In genomic region chr1:243562473-243562872, GRCh38 we compare ENCODE assay signal across 17 cellular contexts.
DNase-seq lines count a peak whose midpoint lies in the region; ATAC-seq and TF ChIP-seq lines count a peak whose summit lies in the region.
"Had no signal": no experiment of that assay in that cellular context is flagged by ENCODE, and none has a peak within 500 bp of the region (broad histone marks: within the 10 kb centered on the region; RNA-seq: fewer than 3 reads in every experiment).

No MANE protein-coding gene starts in this region.

- no peak overlapping the region for H2AFZ ChIP-seq in hepatocyte
- H2AFZ ChIP-seq: GM23248 had no signal

- H4K20me1 ChIP-seq in hepatocyte (ENCODE audit: insufficient read depth, poor library complexity, severe bottlenecking), result no peaks in the 10 kb centered on the region

- ATAC-seq in heart left ventricle (peak; percentile 20 to 86 (median 64)), left cardiac atrium (no peak), GM18502 (IDR thresholded peaks at IDR 0.05; ENCODE audit: poor library complexity, unreplicated experiment) (no peak)
- ATAC-seq: A549 had no signal

- no peak overlapping the region for H3K4me2 ChIP-seq in hepatocyte
- H3K4me2 ChIP-seq: A549 had no signal

- H3K27ac ChIP-seq in heart left ventricle (peak overlapping the region in 1 of 12 donors; percentile 52), hepatocyte (no peak overlapping the region)
- H3K27ac ChIP-seq: A549, C4-2B, GM23248, Peyer's patch had no signal

- H3K36me3 ChIP-seq in heart left ventricle (peaks cover 0 to 46% (median 18%) of the 10 kb centered on the region in 9 donors), hepatocyte (replicated peaks; ENCODE audit: insufficient read depth, low read depth) (no peaks in the 10 kb centered on the region)

- H3K4me1 ChIP-seq in heart left ventricle, result no peaks in the 10 kb centered on the region
- H3K4me1 ChIP-seq in hepatocyte (ENCODE audit: insufficient read depth), result no peaks in the 10 kb centered on the region
- H3K4me1 ChIP-seq: Peyer's patch had no signal

- H3K9me3 ChIP-seq in heart left ventricle, result peaks cover 0 to 14% (median 2%) of the 10 kb centered on the region in 12 donors
- peaks cover 3% of the 10 kb centered on the region for H3K9me3 ChIP-seq in hepatocyte (ENCODE audit: low read depth)
- H3K9me3 ChIP-seq: Peyer's patch had no signal

- TF ChIP-seq POLR2A in heart left ventricle (IDR thresholded peaks at IDR 0.05), result no peak

- intact Hi-C loops in heart left ventricle (cut with DNase I) (no loop called here), left cardiac atrium (cut with DNase I) (no loop called here)

- 24 to 62% (median 48%) methylated on average over 1 of the region's 1 CpG for WGBS in heart left ventricle, 4 donors
- WGBS in hepatocyte (ENCODE audit: low lambda C conversion rate, missing lambda C conversion rate), result 80% methylated on average over 1 of the region's 1 CpG

- H3K79me2 ChIP-seq in hepatocyte, result no peaks in the 10 kb centered on the region

- no peaks in the 10 kb centered on the region for H3K27me3 ChIP-seq in heart left ventricle
- no peaks in the 10 kb centered on the region for H3K27me3 ChIP-seq in hepatocyte
- H3K27me3 ChIP-seq: Peyer's patch had no signal

- peak in 1 of 5 donors; percentile 23 for DNase-seq in heart left ventricle
- no peak for DNase-seq in left cardiac atrium
- peak; percentile 51 for DNase-seq in NCI-H69 (lab: John Stamatoyannopoulos, UW)
- DNase-seq in hepatocyte (ENCODE audit: low spot score), result peak; percentile 3
- no peak for DNase-seq in NCI-H446 treated with DMSO at 0.1 percent for 48 hours (lab: John Stamatoyannopoulos, UW)
- DNase-seq in NCI-H1105 treated with DMSO at 0.1 percent for 48 hours (lab: John Stamatoyannopoulos, UW), result no peak
- DNase-seq: GF-D8, GM23248, HCEC 1CT, NCI-H1436 treated with DMSO at 0.1 percent for 48 hours, NCI-H2081 treated with DMSO at 0.1 percent for 48 hours, NCI-H510A treated with DMSO at 0.1 percent for 48 hours, Peyer's patch, SHP77 treated with DMSO at 0.1 percent for 48 hours had no signal

- H3K9me2 ChIP-seq in hepatocyte (replicated peaks; ENCODE audit: insufficient read depth), result no peaks in the 10 kb centered on the region

- TF ChIP-seq CTCF in heart left ventricle (IDR thresholded peaks at IDR 0.05) (no peak), hepatocyte (IDR thresholded peaks at IDR 0.05; ENCODE audit: poor library complexity) (no peak)

- H3K4me3 ChIP-seq in heart left ventricle (no peak overlapping the region), hepatocyte (no peak overlapping the region)
- H3K4me3 ChIP-seq: A549, GM23248, Peyer's patch had no signal

Comparison
In these comparisons a context has a peak if more than half of its experiments do, and no peak if none do; other contexts are left out.
1. ATAC-seq: peak in heart left ventricle (4 of 4); none in left cardiac atrium (0 of 2) and GM18502 (single experiment).
2. DNase-seq: peak in NCI-H69 (single experiment) and hepatocyte (single experiment); none in left cardiac atrium (single experiment), NCI-H446 treated with DMSO at 0.1 percent for 48 hours (single experiment) and NCI-H1105 treated with DMSO at 0.1 percent for 48 hours (single experiment).